In genomic region chr19:29410974-29411615, GRCh38 we compare ENCODE assay signal across 29 cellular contexts.
DNase-seq lines count a peak whose midpoint lies in the region; ATAC-seq and TF ChIP-seq lines count a peak whose summit lies in the region.
"Had no signal": no experiment of that assay in that cellular context is flagged by ENCODE, and none has a peak within 500 bp of the region (broad histone marks: within the 10 kb centered on the region; RNA-seq: fewer than 3 reads in every experiment).

No MANE protein-coding gene starts in this region.

- H3K4me3 ChIP-seq in H7 (ENCODE audit: insufficient read depth, low read depth, low read length) = no peak overlapping the region
- H3K4me3 ChIP-seq: hepatocyte, pancreas, SJSA1, thoracic aorta had no signal

- DNase-seq in NCI-H1694 treated with DMSO at 0.1 percent for 48 hours (lab: John Stamatoyannopoulos, UW) (peak; percentile 96), nephron progenitor cell (no peak), H7 (no peak)
- DNase-seq in activated naive CD4-positive, alpha-beta T cell (lab: John Stamatoyannopoulos, UW) = no peak
- DNase-seq: activated CD4-positive, alpha-beta T cell treated with anti-CD3 and anti-CD28 coated beads, Interleukin-2, amount 10 ng/mL, durations not matched to agents 24 days and 14 days; CD8-positive, alpha-beta T cell; DMS53; effector CD8-positive, alpha-beta T cell; erythroblast; foreskin fibroblast; GF-D8; GOT3; mammary epithelial cell; NCI-H1417; NCI-H2107; NCI-H524; pancreas had no signal

- H3K27me3 Mint-ChIP-seq in nephron progenitor cell (ENCODE audit: low read depth, poor library complexity) = peaks cover 16% of the 10 kb centered on the region
- H3K27me3 Mint-ChIP-seq: activated CD4-positive, alpha-beta T cell treated with anti-CD3 and anti-CD28 coated beads, Interleukin-2, amount 10 ng/mL, durations not matched to agents 24 days and 14 days; IgD-negative memory B cell had no signal

- H3K36me3 ChIP-seq in H7 (replicated peaks; ENCODE audit: control insufficient read depth, insufficient read depth, low read length) = no peaks in the 10 kb centered on the region
- H3K36me3 ChIP-seq: pancreas, SJSA1, thoracic aorta had no signal

- H3K9me3 Mint-ChIP-seq in nephron progenitor cell = no peaks in the 10 kb centered on the region
- H3K9me3 Mint-ChIP-seq: activated CD4-positive, alpha-beta T cell treated with anti-CD3 and anti-CD28 coated beads, Interleukin-2, amount 10 ng/mL, durations not matched to agents 24 days and 14 days; CD8-positive, alpha-beta T cell; stimulated activated effector memory CD8-positive, alpha-beta T cell treated with anti-CD3 and anti-CD28 coated beads, Interleukin-12 subunit alpha, Interleukin-12 subunit beta, amount 100 ng/mL, for 72 hours; T-helper 1 cell treated with Interleukin-12 subunit alpha and Interleukin-12 subunit beta and Interleukin-4 antibody, amounts not matched to agents 30 μg/mL and 1 μg/mL, for 36 hours had no signal

- peak overlapping the region; percentile 73 for H3K27ac ChIP-seq in cingulate gyrus (ENCODE audit: low read depth, low read length)
- peak overlapping the region; percentile 75 for H3K27ac ChIP-seq in temporal lobe (ENCODE audit: low read depth, low read length)
- H3K27ac ChIP-seq: hepatocyte, pancreas, SJSA1, thoracic aorta had no signal

- H3K4me3 Mint-ChIP-seq in nephron progenitor cell = no peak overlapping the region
- H3K4me3 Mint-ChIP-seq: activated CD4-positive, alpha-beta T cell treated with anti-CD3 and anti-CD28 coated beads, Interleukin-2, amount 10 ng/mL, durations not matched to agents 24 days and 14 days; activated naive CD8-positive, alpha-beta T cell; CD8-positive, alpha-beta T cell; IgD-negative memory B cell; stimulated activated effector memory CD8-positive, alpha-beta T cell treated with anti-CD3 and anti-CD28 coated beads, Interleukin-12 subunit alpha, Interleukin-12 subunit beta, amount 100 ng/mL, for 72 hours; T-helper 1 cell treated with Interleukin-12 subunit alpha and Interleukin-12 subunit beta and Interleukin-4 antibody, amounts not matched to agents 30 μg/mL and 1 μg/mL, for 36 hours had no signal

- H3K27me3 ChIP-seq in H7 (ENCODE audit: control insufficient read depth, insufficient read depth, low read length) = no peaks in the 10 kb centered on the region
- H3K27me3 ChIP-seq: hepatocyte, pancreas, SJSA1 had no signal

- H3K4me1 Mint-ChIP-seq in nephron progenitor cell = peaks cover 31% of the 10 kb centered on the region
- H3K4me1 Mint-ChIP-seq: activated CD4-positive, alpha-beta T cell treated with anti-CD3 and anti-CD28 coated beads, Interleukin-2, amount 10 ng/mL, durations not matched to agents 24 days and 14 days; IgD-negative memory B cell; stimulated activated effector memory CD8-positive, alpha-beta T cell treated with anti-CD3 and anti-CD28 coated beads, Interleukin-12 subunit alpha, Interleukin-12 subunit beta, amount 100 ng/mL, for 72 hours had no signal

- no peak for ATAC-seq in HG03342 (IDR thresholded peaks at IDR 0.05; ENCODE audit: unreplicated experiment)
- no peak for ATAC-seq in activated CD4-positive, CD25-positive, alpha-beta regulatory T cell treated with anti-CD3 and anti-CD28 coated beads, Interleukin-2, amount 50 U/mL, for 24 hours
- ATAC-seq: CD8-positive, alpha-beta T cell; Panc1; pancreas; stimulated activated effector memory CD8-positive, alpha-beta T cell treated with anti-CD3 and anti-CD28 coated beads, Interleukin-12 subunit alpha, Interleukin-12 subunit beta, amount 100 ng/mL, for 72 hours had no signal

- no peaks in the 10 kb centered on the region for H3K36me3 Mint-ChIP-seq in nephron progenitor cell (ENCODE audit: low read depth)
- H3K36me3 Mint-ChIP-seq: activated naive CD8-positive, alpha-beta T cell; CD8-positive, alpha-beta T cell; IgD-negative memory B cell; stimulated activated effector memory CD8-positive, alpha-beta T cell treated with anti-CD3 and anti-CD28 coated beads, Interleukin-12 subunit alpha, Interleukin-12 subunit beta, amount 100 ng/mL, for 72 hours had no signal

- H3K27ac Mint-ChIP-seq in nephron progenitor cell = peak overlapping the region; percentile 72
- H3K27ac Mint-ChIP-seq: activated CD4-positive, alpha-beta T cell treated with anti-CD3 and anti-CD28 coated beads, Interleukin-2, amount 10 ng/mL, durations not matched to agents 24 days and 14 days; activated naive CD8-positive, alpha-beta T cell; CD8-positive, alpha-beta T cell; stimulated activated effector memory CD8-positive, alpha-beta T cell treated with anti-CD3 and anti-CD28 coated beads, Interleukin-12 subunit alpha, Interleukin-12 subunit beta, amount 100 ng/mL, for 72 hours; T-helper 1 cell treated with Interleukin-12 subunit alpha and Interleukin-12 subunit beta and Interleukin-4 antibody, amounts not matched to agents 30 μg/mL and 1 μg/mL, for 36 hours had no signal

- no peak for TF ChIP-seq CTCF in nephron progenitor cell (IDR thresholded peaks at IDR 0.05)
